ENCODE assay signal across 26 cellular contexts in the genomic region with DNA sequence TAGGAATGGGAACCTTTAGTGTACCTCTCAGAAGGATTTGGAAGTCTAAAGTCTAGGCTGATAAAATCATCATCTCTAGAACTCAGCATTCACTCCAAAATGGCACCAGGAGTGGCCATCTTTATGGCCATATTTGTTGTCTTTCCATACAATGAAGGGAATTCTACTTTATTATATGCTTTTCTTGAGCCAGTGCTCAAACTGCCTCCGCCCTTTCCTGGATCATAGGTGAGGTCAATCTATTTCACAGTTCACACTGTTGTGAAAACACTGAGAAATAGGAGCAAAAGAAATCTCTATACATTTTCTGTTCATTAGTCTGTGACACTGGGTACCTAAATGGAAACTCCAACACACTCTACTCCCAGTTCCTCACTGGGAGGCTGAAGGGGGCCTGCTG.
"Had no signal": no experiment of that assay in that cellular context is flagged by ENCODE, and none has a peak within 500 bp of the region (broad histone marks: within the 10 kb centered on the region; RNA-seq: fewer than 3 reads in every experiment).

No MANE protein-coding gene starts in this region.

- H3K4me3 ChIP-seq: heart right ventricle, hepatocyte, left ventricle myocardium inferior, lung, neural progenitor cell, psoas muscle, right atrium auricular region, right lobe of liver, smooth muscle cell, tibial nerve, uterus had no signal

- H3K27me3 Mint-ChIP-seq: stimulated activated memory B cell treated with anti-CD40 and anti-IgM and Interleukin-4, amounts not matched to agents 10 μg/mL and 1 μg/mL and 100 μg/mL, for 72 hours; stimulated activated naive CD8-positive, alpha-beta T cell treated with anti-CD3 and anti-CD28 coated beads, Interleukin-15, amount 100 ng/mL, for 72 hours; type B pancreatic cell had no signal

- H3K27ac Mint-ChIP-seq: nephron progenitor cell; neural progenitor cell; stimulated activated memory B cell treated with anti-CD40 and anti-IgM and Interleukin-4, amounts not matched to agents 10 μg/mL and 1 μg/mL and 100 μg/mL, for 72 hours; type B pancreatic cell had no signal

- H3K4me1 Mint-ChIP-seq: nephron progenitor cell, neural progenitor cell had no signal

- H3K9me3 Mint-ChIP-seq: natural killer cell; stimulated activated memory B cell treated with anti-CD40 and anti-IgM and Interleukin-4, amounts not matched to agents 10 μg/mL and 1 μg/mL and 100 μg/mL, for 72 hours; stimulated activated naive CD8-positive, alpha-beta T cell treated with anti-CD3 and anti-CD28 coated beads, Interleukin-15, amount 100 ng/mL, for 72 hours; type B pancreatic cell had no signal

- ATAC-seq: heart right ventricle; natural killer cell; psoas muscle; right lobe of liver; stimulated activated memory B cell treated with anti-CD40 and anti-IgM and Interleukin-4, amounts not matched to agents 10 μg/mL and 1 μg/mL and 100 μg/mL, for 72 hours; stimulated activated naive CD8-positive, alpha-beta T cell treated with anti-CD3 and anti-CD28 coated beads, Interleukin-15, amount 100 ng/mL, for 72 hours had no signal

- H3K4me1 ChIP-seq: neural progenitor cell, parathyroid adenoma, psoas muscle, right atrium auricular region, tibial nerve, uterus had no signal

- H3K27ac ChIP-seq: heart right ventricle, hepatocyte, left ventricle myocardium inferior, neural progenitor cell, neutrophil, parathyroid adenoma, psoas muscle, right atrium auricular region, right lobe of liver, tibial nerve, uterus had no signal

- H3K27me3 ChIP-seq: heart right ventricle, hepatocyte, neural progenitor cell, neutrophil, right atrium auricular region, right lobe of liver, tibial nerve, uterus had no signal

- H3K36me3 Mint-ChIP-seq: neural progenitor cell had no signal

- H3K4me3 Mint-ChIP-seq: natural killer cell; nephron progenitor cell; neural progenitor cell; stimulated activated memory B cell treated with anti-CD40 and anti-IgM and Interleukin-4, amounts not matched to agents 10 μg/mL and 1 μg/mL and 100 μg/mL, for 72 hours; stimulated activated naive CD8-positive, alpha-beta T cell treated with anti-CD3 and anti-CD28 coated beads, Interleukin-15, amount 100 ng/mL, for 72 hours; type B pancreatic cell had no signal

- DNase-seq: heart right ventricle; kidney; left ventricle myocardium inferior; midbrain; natural killer cell; nephron progenitor cell; psoas muscle; right lobe of liver; stimulated activated CD4-positive, alpha-beta T cell treated with anti-CD3 and anti-CD28 coated beads, Interleukin-1b, Interleukin-23, amount 100 ng/mL, for 48 hours; stimulated activated CD4-positive, alpha-beta T cell treated with anti-CD3 and anti-CD28 coated beads, Interleukin-2, amount 100 ng/mL, for 48 hours; stimulated activated CD4-positive, alpha-beta T cell treated with anti-CD3 and anti-CD28 coated beads, Interleukin-4, amount 100 ng/mL, for 4 hours; stimulated activated CD8-positive, alpha-beta memory T cell treated with anti-CD3 and anti-CD28 coated beads, Interleukin-4, amount 100 ng/mL, for 48 hours; stimulated activated naive CD4-positive, alpha-beta T cell treated with Interleukin-2 at 50 U/mL for 16 hours; stimulated activated naive CD8-positive, alpha-beta T cell treated with anti-CD3 and anti-CD28 coated beads, Interleukin-15, amount 100 ng/mL, for 72 hours; substantia nigra; uterus had no signal

- H3K36me3 ChIP-seq: neural progenitor cell, right atrium auricular region, uterus had no signal

- H3K9me3 ChIP-seq: heart right ventricle, left ventricle myocardium inferior, neutrophil, psoas muscle, right atrium auricular region, right lobe of liver, tibial nerve, uterus had no signal
